ENCODE assay signal across 21 cellular contexts in genomic region chr5:168298949-168299348, GRCh38.
"Had no signal": no experiment of that assay in that cellular context is flagged by ENCODE, and none has a peak within 500 bp of the region (broad histone marks: within the 10 kb centered on the region; RNA-seq: fewer than 3 reads in every experiment).

No MANE protein-coding gene starts in this region.

- H3K27me3 Mint-ChIP-seq: T-helper 17 cell had no signal

- H3K4me3 ChIP-seq: breast epithelium, MG63 had no signal

- H3K27ac ChIP-seq: KMS-11 had no signal

- DNase-seq: activated CD4-positive, alpha-beta T cell treated with anti-CD3 and anti-CD28 coated beads for 4 hours; activated CD8-positive, alpha-beta memory T cell treated with anti-CD3 and anti-CD28 coated beads, Interleukin-2, amount 50 U/mL, for 4 hours; activated CD8-positive, alpha-beta T cell treated with anti-CD3 and anti-CD28 coated beads for 36 hours; activated gamma-delta T cell treated with Interleukin-2 at 50 U/mL for 16 hours; activated naive CD4-positive, alpha-beta T cell treated with anti-CD3 and anti-CD28 coated beads, Interleukin-2, amount 10 ng/mL, durations not matched to agents 7 days and 5 days; activated naive CD8-positive, alpha-beta T cell treated with anti-CD3 and anti-CD28 coated beads for 36 hours; activated T-cell treated with anti-CD3 and anti-CD28 coated beads, Interleukin-2, amount 50 U/mL, for 72 hours; central memory CD4-positive, alpha-beta T cell; MG63; MV-4-11; NCI-H1092 treated with DMSO at 0.1 percent for 48 hours; NCI-H1417 treated with DMSO at 0.1 percent for 48 hours; NCI-H1694 treated with DMSO at 0.1 percent for 48 hours; NCI-H2081; PC-3; SIG-M5; T-helper 17 cell; T-helper 9 cell had no signal

- H3K36me3 Mint-ChIP-seq: activated naive CD4-positive, alpha-beta T cell treated with anti-CD3 and anti-CD28 coated beads, Interleukin-2, amount 10 ng/mL, durations not matched to agents 7 days and 5 days; activated naive CD8-positive, alpha-beta T cell treated with anti-CD3 and anti-CD28 coated beads for 36 hours had no signal

- H3K36me3 ChIP-seq: breast epithelium had no signal

- H3K9me3 Mint-ChIP-seq: activated CD8-positive, alpha-beta T cell treated with anti-CD3 and anti-CD28 coated beads for 36 hours; activated naive CD4-positive, alpha-beta T cell treated with anti-CD3 and anti-CD28 coated beads, Interleukin-2, amount 10 ng/mL, durations not matched to agents 7 days and 5 days; activated naive CD8-positive, alpha-beta T cell treated with anti-CD3 and anti-CD28 coated beads for 36 hours; activated T-cell treated with anti-CD3 and anti-CD28 coated beads, Interleukin-2, amount 50 U/mL, for 72 hours; activated T-helper 2 cell treated with anti-CD3 and anti-CD28 coated beads, Interferon-gamma antibody, Interleukin-2, Interleukin-4, amounts not matched to agents 10 μg/mL and 5 μg/mL and 100 μg/mL, durations not matched to agents 14 hours and 24 hours and 36 hours had no signal

- H3K4me3 Mint-ChIP-seq: activated CD8-positive, alpha-beta T cell treated with anti-CD3 and anti-CD28 coated beads for 36 hours; activated naive CD4-positive, alpha-beta T cell treated with anti-CD3 and anti-CD28 coated beads, Interleukin-2, amount 10 ng/mL, durations not matched to agents 7 days and 5 days; activated naive CD8-positive, alpha-beta T cell treated with anti-CD3 and anti-CD28 coated beads for 36 hours; activated T-cell treated with anti-CD3 and anti-CD28 coated beads, Interleukin-2, amount 50 U/mL, for 72 hours; T-helper 17 cell had no signal

- ATAC-seq: activated CD8-positive, alpha-beta T cell treated with anti-CD3 and anti-CD28 coated beads for 36 hours; activated T-cell treated with anti-CD3 and anti-CD28 coated beads, Interleukin-2, amount 50 U/mL, for 72 hours; PC-3; T-helper 17 cell had no signal

- H3K27ac Mint-ChIP-seq: activated CD8-positive, alpha-beta T cell treated with anti-CD3 and anti-CD28 coated beads for 36 hours; activated naive CD4-positive, alpha-beta T cell treated with anti-CD3 and anti-CD28 coated beads, Interleukin-2, amount 10 ng/mL, durations not matched to agents 7 days and 5 days; activated naive CD8-positive, alpha-beta T cell treated with anti-CD3 and anti-CD28 coated beads for 36 hours; activated T-cell treated with anti-CD3 and anti-CD28 coated beads, Interleukin-2, amount 50 U/mL, for 72 hours; activated T-helper 2 cell treated with anti-CD3 and anti-CD28 coated beads, Interferon-gamma antibody, Interleukin-2, Interleukin-4, amounts not matched to agents 10 μg/mL and 5 μg/mL and 100 μg/mL, durations not matched to agents 14 hours and 24 hours and 36 hours; T-helper 17 cell had no signal

- H3K27me3 ChIP-seq: breast epithelium, MG63 had no signal

- H3K4me1 Mint-ChIP-seq: activated naive CD4-positive, alpha-beta T cell treated with anti-CD3 and anti-CD28 coated beads, Interleukin-2, amount 10 ng/mL, durations not matched to agents 7 days and 5 days; activated naive CD8-positive, alpha-beta T cell treated with anti-CD3 and anti-CD28 coated beads for 36 hours; T-helper 17 cell had no signal

- H3K9me3 ChIP-seq: breast epithelium had no signal

- H3K9ac ChIP-seq: KMS-11 had no signal

- H3K4me2 ChIP-seq: KMS-11 had no signal
